Comparison of ENCODE assay signal across 6 cellular contexts in genomic region chr1:83481284-83481683, GRCh38.
DNase-seq lines count a peak whose midpoint lies in the region; ATAC-seq, FAIRE-seq and TF ChIP-seq lines count a peak whose summit lies in the region.
"Not testable (repeated sequence)": the region's sequence is repeated elsewhere in the genome, so short reads cannot be mapped to it uniquely, and the experiment has no call there.

No MANE protein-coding gene starts in this region.

- not testable (repeated sequence) for H3K4me2 ChIP-seq in keratinocyte (ENCODE audit: control insufficient read depth, extremely low read depth, insufficient read depth, low read depth, low read length)

- ATAC-seq in RWPE2 (ENCODE audit: low read depth) (peak; percentile 68; the same call in 2 of the 3 replicates), esophagus mucosa (peak; percentile 80)

- H3K36me3 ChIP-seq in RWPE2 (ENCODE audit: low read depth); bronchial epithelial cell (ENCODE audit: control insufficient read depth, insufficient read depth, low read length); keratinocyte (ENCODE audit: control insufficient read depth in 2 of 2, extremely low read depth in 1 of 2, insufficient read depth in 2 of 2, low read length in 2 of 2): not testable (repeated sequence)

- not testable (repeated sequence) for TF ChIP-seq POLR2A in H54 (IDR thresholded peaks at IDR 0.05; ENCODE audit: low read depth, low read length)

- H3K4me3 ChIP-seq in RWPE2 (ENCODE audit: severe bottlenecking); bronchial epithelial cell (ENCODE audit: low read depth, low read length); keratinocyte (ENCODE audit: control insufficient read depth in 2 of 3, extremely low read depth in 1 of 3, insufficient read depth in 2 of 3, low read depth in 1 of 3, low read length in 3 of 3): not testable (repeated sequence)

- not testable (repeated sequence) for H3K9me3 ChIP-seq in RWPE2 (ENCODE audit: severe bottlenecking); keratinocyte (ENCODE audit: control insufficient read depth, low read depth, low read length)

- not testable (repeated sequence) for H4K20me1 ChIP-seq in keratinocyte (ENCODE audit: control insufficient read depth, extremely low read depth, insufficient read depth, low read length)

- H3K9me1 ChIP-seq in keratinocyte (ENCODE audit: control insufficient read depth, extremely low read depth, insufficient read depth, low read length), result not testable (repeated sequence)

- H3K4me1 ChIP-seq in RWPE2 (ENCODE audit: insufficient read depth, poor library complexity, severe bottlenecking); keratinocyte (ENCODE audit: control insufficient read depth, extremely low read depth, insufficient read depth, low read length): not testable (repeated sequence)

- not testable (repeated sequence) for H3K79me2 ChIP-seq in keratinocyte (ENCODE audit: control insufficient read depth, insufficient read depth, low read length)

- dilution Hi-C loops in keratinocyte (cut with MboI; ENCODE audit: extremely low pct_ligation_motif_present, low sequenced_read_pairs), result not testable (repeated sequence)

- H3K9ac ChIP-seq in keratinocyte (ENCODE audit: control insufficient read depth, extremely low read depth, insufficient read depth, low read length), result not testable (repeated sequence)

- not testable (repeated sequence) for H3K27me3 ChIP-seq in RWPE2 (ENCODE audit: insufficient read depth, poor library complexity, severe bottlenecking); bronchial epithelial cell (ENCODE audit: control insufficient read depth, insufficient read depth, low read length); keratinocyte (ENCODE audit: control insufficient read depth, extremely low read depth, insufficient read depth, low read length)

- FAIRE-seq in GM18507 (lab: Jason Lieb, UNC) (peak; percentile 53), H54 (lab: Jason Lieb, UNC) (peak; percentile 43), bronchial epithelial cell (lab: Jason Lieb, UNC) (peak; percentile 60), keratinocyte (lab: Jason Lieb, UNC) (peak; percentile 98)

- DNase-seq in GM18507 (ENCODE audit: extremely low spot score, insufficient read length, low read depth); H54 (ENCODE audit: insufficient read length, low spot score); RWPE2 (ENCODE audit: low spot score); bronchial epithelial cell (ENCODE audit: low read depth); keratinocyte (ENCODE audit: low read depth, low spot score): not testable (repeated sequence)

- not testable (repeated sequence) for TF ChIP-seq CTCF in RWPE2 (IDR thresholded peaks at IDR 0.05; ENCODE audit: poor library complexity, severe bottlenecking); bronchial epithelial cell (IDR thresholded peaks at IDR 0.05; ENCODE audit: insufficient read depth, low read length, severe bottlenecking); keratinocyte (optimal IDR thresholded peaks at IDR 0.05 in 1 of 3, IDR thresholded peaks at IDR 0.05 in 1 of 3, conservative IDR thresholded peaks at IDR 0.05 in 1 of 3; ENCODE audit: extremely low read depth in 1 of 3, insufficient read depth in 2 of 3, low read length in 3 of 3)

- H3K27ac ChIP-seq in RWPE2 (ENCODE audit: poor library complexity, severe bottlenecking); keratinocyte (ENCODE audit: control insufficient read depth, insufficient read depth, low read length): not testable (repeated sequence)

- H2AFZ ChIP-seq in keratinocyte (ENCODE audit: control insufficient read depth, low read length), result peak overlapping the region; percentile 43
